Comparison of ENCODE assay signal across 8 cellular contexts in genomic region chr4:165873298-165874071, GRCh38. TPM values are rescaled to one million over a fixed set of nuclear protein-coding genes. Genes with fewer than 3 reads are reported as not detected.
DNase-seq lines count a peak whose midpoint lies in the region; ATAC-seq, FAIRE-seq and TF ChIP-seq lines count a peak whose summit lies in the region.

No MANE protein-coding gene starts in this region.

- BruUV-seq in HepG2 (replicated peaks; lab: Mats Ljungman, UMichigan): no TSS peak

- DNase-seq in G401 (ENCODE audit: low spot score): peak; percentile 79
- DNase-seq in LNCaP clone FGC (ENCODE audit: low read depth): no peak
- DNase-seq in cerebellum (ENCODE audit: low spot score): peak; percentile 78
- DNase-seq in HepG2 (ENCODE audit: low spot score): peak; percentile 3
- peak; percentile 27 to 31 for DNase-seq in thyroid gland
- DNase-seq in activated gamma-delta T cell treated with Interleukin-2 at 50 U/mL for 16 hours: no peak

- no peaks in the 10 kb centered on the region for H3K79me2 ChIP-seq in HepG2 (ENCODE audit: insufficient read depth, low read length)

- peak overlapping the region; percentile 54 for H3K4me3 ChIP-seq in LNCaP clone FGC (ENCODE audit: low read depth, low read length)
- peak overlapping the region in 2 of 3 experiments; percentile 16 to 44; a peak in 4 of 6 replicates for H3K4me3 ChIP-seq in HepG2 (replicated peaks in 1 of 3; ENCODE audit: insufficient read depth in 1 of 3, low read depth in 2 of 3, low read length in 3 of 3)
- H3K4me3 ChIP-seq in thyroid gland (replicated peaks in 1 of 3): peak overlapping the region in 2 of 3 donors; percentile 8 to 29

- CTCF ChIA-PET in HepG2 (lab: Yijun Ruan, JAX; ENCODE audit: low intra/inter-chr PET ratio, low total read pairs): no interaction called here

- POLR2A ChIA-PET in HepG2 (lab: Yijun Ruan, JAX): no interaction called here

- H3K27me3 ChIP-seq in HepG2 (ENCODE audit: control insufficient read depth in 1 of 2, insufficient read depth in 2 of 2, low read length in 2 of 2) (peaks cover 0 to 27% of the 10 kb centered on the region in 2 experiments; a peak in 3 of 5 replicates), thyroid gland (peaks cover 12% of the 10 kb centered on the region)

- H3K27ac ChIP-seq in HepG2 (ENCODE audit: extremely low read length, insufficient read depth, low read length): no peak overlapping the region
- peak overlapping the region in 2 of 3 donors; percentile 48 to 66 for H3K27ac ChIP-seq in thyroid gland

- TF ChIP-seq POLR2A in HepG2 (IDR thresholded peaks at IDR 0.05; ENCODE audit: insufficient read depth in 1 of 2, low read depth in 2 of 2, low read length in 2 of 2) (no peak), thyroid gland (IDR thresholded peaks at IDR 0.05) (no peak)

- no peaks in the 10 kb centered on the region for H4K20me1 ChIP-seq in HepG2 (ENCODE audit: insufficient read depth, low read length)

- intact Hi-C loops in HepG2 (cut with micrococcal nuclease; ENCODE audit: unreplicated experiment): no loop called here
- intact Hi-C loops in thyroid gland (cut with DNase I): no loop called here

- 11% methylated on average over 18 of the region's 70 CpGs for WGBS in HepG2 (ENCODE audit: low lambda C conversion rate)
- WGBS in thyroid gland, 2 donors: 1% methylated on average over 16 to 33 of the region's 70 CpGs

- peaks cover 11% of the 10 kb centered on the region for H3K4me1 ChIP-seq in HepG2 (ENCODE audit: insufficient read depth, low read length)
- peaks cover 6 to 18% of the 10 kb centered on the region in 2 donors for H3K4me1 ChIP-seq in thyroid gland

- in situ Hi-C loops in G401 (cut with HindIII; ENCODE audit: low sequenced_read_pairs): no loop called here
- in situ Hi-C loops in HepG2 (cut with HindIII; ENCODE audit: extremely low pct_ligation_motif_present, low pct_unique_long_range_greater_than_20kb): no loop called here

- no peak overlapping the region for H3K9ac ChIP-seq in HepG2 (ENCODE audit: insufficient read depth, low read depth, low read length)

- FAIRE-seq in HepG2 (lab: Jason Lieb, UNC): no peak

- ATAC-seq in HepG2 (peak; percentile 98), HG02623 (IDR thresholded peaks at IDR 0.05; ENCODE audit: unreplicated experiment) (no peak), HG03460 (IDR thresholded peaks at IDR 0.05; ENCODE audit: unreplicated experiment) (no peak)

- H3K36me3 ChIP-seq in HepG2 (replicated peaks in 1 of 2; ENCODE audit: control insufficient read depth in 1 of 2, insufficient read depth in 2 of 2, low read length in 2 of 2) (no peaks in the 10 kb centered on the region), thyroid gland (no peaks in the 10 kb centered on the region)

- peak overlapping the region; percentile 58 for H3K4me2 ChIP-seq in HepG2 (ENCODE audit: low read depth, low read length)

- TF ChIP-seq RAD21 in HepG2 (CRISPR knock-in tag; IDR thresholded peaks at IDR 0.05): no peak

- H3K9me3 ChIP-seq in HepG2 (ENCODE audit: low read length): no peaks in the 10 kb centered on the region
- no peaks in the 10 kb centered on the region for H3K9me3 ChIP-seq in thyroid gland

- TF ChIP-seq EP300 in HepG2 (IDR thresholded peaks at IDR 0.05; ENCODE audit: low read depth in 2 of 2, low read length in 2 of 2) (no peak), HepG2 (CRISPR knock-in tag; IDR thresholded peaks at IDR 0.05; ENCODE audit: borderline replicate concordance) (no peak)

- H2AFZ ChIP-seq in HepG2 (ENCODE audit: low read length): no peak overlapping the region

- TF ChIP-seq CTCF in LNCaP clone FGC (IDR thresholded peaks at IDR 0.05; ENCODE audit: control insufficient read depth, extremely low read depth, insufficient read depth) (no peak), HepG2 (CRISPR knock-in tag; IDR thresholded peaks at IDR 0.05) (no peak), thyroid gland (IDR thresholded peaks at IDR 0.05) (no peak)

TF ChIP-seq in HepG2, 621 proteins besides CTCF, POLR2A, EP300 and RAD21 (continues in another document):
- TF ChIP-seq PLRG1 (conservative IDR thresholded peaks at IDR 0.05): no peak
- TF ChIP-seq MTF2 (CRISPR knock-in tag; IDR thresholded peaks at IDR 0.05; ENCODE audit: borderline replicate concordance): 0 out of 2 replicates have a peak, but pooled peaks have one; percentile 29
- no peak; the same call in 1 of the 2 replicates for TF ChIP-seq KDM2A (CRISPR knock-in tag; IDR thresholded peaks at IDR 0.05; ENCODE audit: borderline replicate concordance, low read depth)
- no peak for TF ChIP-seq HIC2 (CRISPR knock-in tag; IDR thresholded peaks at IDR 0.05; ENCODE audit: low read depth)
- no peak for TF ChIP-seq RERE (CRISPR knock-in tag; IDR thresholded peaks at IDR 0.05; ENCODE audit: low read depth)

RNA-seq across cellular contexts. Expression of gene TLL1, which starts 0.4 kb away (rescaled TPM):
- 0.98 and 1.4 TPM in 2 replicates for total RNA-seq in G401 (2014; rRNA removed; shearing (Covaris generic))
- total RNA-seq in cerebellum (40.4 TPM), HepG2 (2016; rRNA removed; fragmentation: Illumina TruSeq; extraction: Trizol) (not detected in 2 replicates), thyroid gland (10 to 100 TPM in 1 of 4 donors, 1 to 10 TPM in 3; 6.0 to 10.3 (median 7.8) TPM)
- not detected in 2 replicates for total RNA-seq in HepG2 (2016; cell fraction: cytosol; rRNA removed; fragmentation: Illumina TruSeq; extraction: Trizol; ENCODE audit: low read depth)
- not detected in 2 replicates for total RNA-seq in HepG2 (2016; cell fraction: insoluble cytoplasmic fraction; rRNA removed; fragmentation: Illumina TruSeq; extraction: Trizol)
- total RNA-seq in HepG2 (2016; cell fraction: membrane; rRNA removed; fragmentation: Illumina TruSeq; extraction: Trizol): not detected in 2 replicates
- not detected in 2 replicates for total RNA-seq in HepG2 (2016; cell fraction: nucleus; rRNA removed; fragmentation: Illumina TruSeq; extraction: Trizol)
- polyA plus RNA-seq in HepG2 (2011; rRNA removed): not detected in 2 replicates
- not detected in 2 replicates for polyA plus RNA-seq in HepG2 (2011; cell fraction: cytosol; rRNA removed)
- polyA plus RNA-seq in HepG2 (2011; cell fraction: nucleus; rRNA removed): not detected in 2 replicates
- not detected in 2 replicates for polyA plus RNA-seq in HepG2 (2012)
- polyA plus RNA-seq in HepG2 (2016; cell fraction: cytosol; fragmentation: Illumina TruSeq; extraction: Trizol; ENCODE audit: low read depth): not detected in 2 replicates
- polyA plus RNA-seq in HepG2 (2016; cell fraction: insoluble cytoplasmic fraction; fragmentation: Illumina TruSeq; extraction: Trizol; ENCODE audit: low read depth): not detected in 2 replicates
- polyA plus RNA-seq in HepG2 (2016; cell fraction: membrane; fragmentation: Illumina TruSeq; extraction: Trizol; ENCODE audit: low read depth): not detected in 2 replicates
- not detected in 2 replicates for polyA plus RNA-seq in HepG2 (2016; cell fraction: nucleus; fragmentation: Illumina TruSeq; extraction: Trizol; ENCODE audit: insufficient read depth, low read depth)
- 0.02 TPM in 1 of 2 replicates, not detected in the other for polyA minus RNA-seq in HepG2 (2011; rRNA and poly(A)+ RNA removed; ENCODE audit: low replicate concordance)
- not detected in 2 replicates for polyA minus RNA-seq in HepG2 (2011; cell fraction: cytosol; rRNA and poly(A)+ RNA removed)
- polyA minus RNA-seq in HepG2 (2011; cell fraction: nucleus; rRNA and poly(A)+ RNA removed): not detected in 2 replicates

Comparison
In these comparisons a context has a peak if more than half of its experiments do, and no peak if none do; other contexts are left out.
1. DNase-seq: peak in G401 (single experiment), cerebellum (single experiment), HepG2 (single experiment) and thyroid gland (2 of 2); none in LNCaP clone FGC (single experiment) and activated gamma-delta T cell treated with Interleukin-2 at 50 U/mL for 16 hours (single experiment).
2. Peak in every context shown above with its lines, with median percentiles within 50 percentile points of each other: H3K4me3 ChIP-seq.